In the genomic region with DNA sequence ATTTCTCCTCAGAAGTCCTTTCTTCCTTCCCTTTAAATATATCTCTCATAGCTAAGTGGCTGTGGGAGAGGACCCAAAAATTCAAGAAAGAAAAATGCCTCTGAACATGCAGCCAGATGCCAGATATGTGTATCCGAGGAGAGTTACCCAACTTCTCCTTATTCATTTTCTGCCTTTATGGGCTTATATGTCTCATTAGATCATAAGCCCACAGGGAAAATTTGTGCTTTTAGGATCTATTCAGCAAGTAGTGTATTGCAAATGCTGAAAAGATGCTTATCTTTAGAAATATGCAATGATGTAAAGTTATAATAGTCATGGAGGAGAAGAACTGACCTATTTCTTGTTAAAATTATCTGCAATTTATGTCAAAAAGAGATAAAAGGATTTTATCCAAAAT, we compare ENCODE assay signal across 16 cellular contexts.
"Had no signal": no experiment of that assay in that cellular context is flagged by ENCODE, and none has a peak within 500 bp of the region (broad histone marks: within the 10 kb centered on the region; RNA-seq: fewer than 3 reads in every experiment).

No MANE protein-coding gene starts in this region.

- H3K36me3 ChIP-seq: breast epithelium, upper lobe of left lung had no signal

- DNase-seq: activated CD4-positive, alpha-beta T cell treated with anti-CD3 and anti-CD28 coated beads, Interleukin-2, amount 10 ng/mL, durations not matched to agents 7 days and 5 days; activated CD8-positive, alpha-beta memory T cell treated with anti-CD3 and anti-CD28 coated beads, Interleukin-2, amount 50 U/mL, for 48 hours; activated gamma-delta T cell; activated T-cell treated with anti-CD3 and anti-CD28 coated beads, Interleukin-2, amount 50 U/mL, for 72 hours; dermis blood vessel endothelial cell; foreskin melanocyte; head of caudate nucleus; nucleus accumbens; right cardiac atrium; stimulated activated naive CD8-positive, alpha-beta T cell treated with anti-CD3 and anti-CD28 coated beads, Interleukin-15, Interleukin-2, amounts not matched to agents 100 U/mL and 50 U/mL, for 24 hours; upper lobe of left lung had no signal

- H3K9me3 ChIP-seq: breast epithelium, upper lobe of left lung had no signal

- H3K4me1 ChIP-seq: breast epithelium, upper lobe of left lung had no signal

- ATAC-seq: activated naive CD4-positive, alpha-beta T cell treated with anti-CD3 and anti-CD28 coated beads, Interleukin-2, amount 50 U/mL, for 72 hours; activated T-cell treated with anti-CD3 and anti-CD28 coated beads, Interleukin-2, amount 50 U/mL, for 72 hours; natural killer cell treated with Interleukin-12 subunit alpha and Interleukin-12 subunit beta and Interleukin-15 and Interleukin-18, amount 100 ng/mL, for 72 hours; right cardiac atrium; stimulated activated naive CD8-positive, alpha-beta T cell treated with anti-CD3 and anti-CD28 coated beads, Interleukin-15, Interleukin-2, amounts not matched to agents 100 U/mL and 50 U/mL, for 24 hours had no signal

- H3K4me3 ChIP-seq: breast epithelium, smooth muscle cell, upper lobe of left lung had no signal

- H3K27me3 ChIP-seq: breast epithelium, upper lobe of left lung had no signal

- H3K27ac ChIP-seq: breast epithelium, epithelial cell of prostate, upper lobe of left lung had no signal

- H3K4me2 ChIP-seq: smooth muscle cell had no signal
